In genomic region chr15:63157066-63157890, GRCh38 we compare ENCODE assay signal across 8 cellular contexts. TPM values are rescaled to one million over a fixed set of nuclear protein-coding genes. Genes with fewer than 3 reads are reported as not detected.
DNase-seq lines count a peak whose midpoint lies in the region; ATAC-seq and TF ChIP-seq lines count a peak whose summit lies in the region.

Gene RPS27L, minus strand, starts transcription at chr15:63157477. Its CDS starts 72 bp downstream, at chr15:63157405.

- peak; percentile 16; the same call in 1 of the 2 replicates for TF ChIP-seq EP300 in Ishikawa (IDR thresholded peaks at IDR 0.05; ENCODE audit: borderline replicate concordance)

- peak; percentile 91 for DNase-seq in DMS114 treated with DMSO at 0.1 percent for 48 hours (lab: John Stamatoyannopoulos, UW; ENCODE audit: unreplicated experiment)
- peak; percentile 41 for DNase-seq in OCI-M2 (lab: John Stamatoyannopoulos, UW; ENCODE audit: unreplicated experiment)
- peak; percentile 74 for DNase-seq in activated T-cell treated with anti-CD3 and anti-CD28 coated beads for 4 hours
- peak; percentile 62 for DNase-seq in epithelial cell of prostate (ENCODE audit: low read depth, low spot score)
- peak; percentile 88 for DNase-seq in mucosa of gallbladder (ENCODE audit: low spot score)
- peak; percentile 81 for DNase-seq in stimulated activated CD8-positive, alpha-beta memory T cell treated with anti-CD3 and anti-CD28 coated beads, Interleukin-4, amount 100 ng/mL, for 24 hours (ENCODE audit: low read depth)

- H3K27ac ChIP-seq in epithelial cell of prostate = peak within 1 kb of the TSS; percentile 89

- no peak for TF ChIP-seq RAD21 in Ishikawa (IDR thresholded peaks at IDR 0.05; ENCODE audit: low read depth)

- ATAC-seq in GM21576 (IDR thresholded peaks at IDR 0.05; ENCODE audit: unreplicated experiment) = peak; percentile 86

TF ChIP-seq in Ishikawa, 13 proteins besides CTCF, POLR2A, EP300 and RAD21:
- TF ChIP-seq EGR1 (IDR thresholded peaks at IDR 0.05) = peak; percentile 22
- TF ChIP-seq CEBPB (IDR thresholded peaks at IDR 0.05) = no peak; the same call in 1 of the 2 replicates
- peak; percentile 95 for TF ChIP-seq TAF1 (IDR thresholded peaks at IDR 0.05; ENCODE audit: low read depth)
- TF ChIP-seq TEAD4 (IDR thresholded peaks at IDR 0.05) = no peak
- TF ChIP-seq YY1 (IDR thresholded peaks at IDR 0.05; ENCODE audit: low read depth) = peak; percentile 49; the same call in 1 of the 2 replicates
- peak; percentile 60; the same call in 1 of the 2 replicates for TF ChIP-seq TCF12 (IDR thresholded peaks at IDR 0.05; ENCODE audit: low read depth)
- TF ChIP-seq MAX (IDR thresholded peaks at IDR 0.05) = peak; percentile 90
- peak; percentile 67; the same call in 1 of the 2 replicates for TF ChIP-seq ZBTB7A (IDR thresholded peaks at IDR 0.05; ENCODE audit: low read depth)

RNA-seq across cellular contexts. Expression of gene RPS27L, which starts in this region (rescaled TPM):
- total RNA-seq in mucosa of gallbladder = 179 TPM

Comparison
In these comparisons a context has a peak if more than half of its experiments do, and no peak if none do; other contexts are left out.
1. Peak in every context shown above with its lines: DNase-seq, ATAC-seq and H3K27ac ChIP-seq.
2. DNase-seq: peak in every context shown above with its lines; median percentile 91 in DMS114 treated with DMSO at 0.1 percent for 48 hours; 88 in mucosa of gallbladder; 81 in stimulated activated CD8-positive, alpha-beta memory T cell treated with anti-CD3 and anti-CD28 coated beads, Interleukin-4, amount 100 ng/mL, for 24 hours; 74 in activated T-cell treated with anti-CD3 and anti-CD28 coated beads for 4 hours; 62 in epithelial cell of prostate; 41 in OCI-M2.